ENCODE assay signal across 23 cellular contexts in the genomic region with DNA sequence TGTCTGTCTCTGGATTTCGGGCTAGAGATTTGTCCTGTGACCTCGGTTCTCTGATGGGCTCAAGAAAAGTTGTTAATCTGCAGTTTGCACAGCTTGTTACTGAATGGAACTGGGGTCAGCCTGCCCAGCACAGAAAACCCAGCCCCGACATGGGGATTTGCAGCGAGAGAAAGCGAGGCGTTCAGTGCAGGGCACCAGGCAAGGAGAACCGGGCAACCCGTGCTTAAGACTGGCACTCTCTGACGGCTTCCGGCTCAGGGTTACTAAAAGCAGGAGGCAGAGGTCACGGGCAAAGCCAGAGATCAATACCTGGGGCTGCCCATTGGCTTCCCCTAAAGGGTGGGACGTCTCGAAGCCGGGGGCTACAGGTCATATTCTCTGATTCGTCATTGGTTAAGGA.
"Had no signal": no experiment of that assay in that cellular context is flagged by ENCODE, and none has a peak within 500 bp of the region (broad histone marks: within the 10 kb centered on the region; RNA-seq: fewer than 3 reads in every experiment).

No MANE protein-coding gene starts in this region.

- H3K4me1 ChIP-seq: adrenal gland had no signal

- H3K4me1 Mint-ChIP-seq: central memory CD8-positive, alpha-beta T cell; naive thymus-derived CD8-positive, alpha-beta T cell; stimulated activated naive B cell treated with anti-CD40 and anti-IgM and Interleukin-4, amounts not matched to agents 10 μg/mL and 1 μg/mL and 100 μg/mL, for 72 hours; T-helper 17 cell had no signal

- H3K36me3 ChIP-seq: adrenal gland, esophagus muscularis mucosa, heart left ventricle, lower lobe of right lung, neutrophil had no signal

- H3K27ac Mint-ChIP-seq: activated naive CD8-positive, alpha-beta T cell; activated T-helper 2 cell treated with anti-CD3 and anti-CD28 coated beads, Interferon-gamma antibody, Interleukin-2, Interleukin-4, amounts not matched to agents 10 μg/mL and 5 μg/mL and 100 μg/mL, durations not matched to agents 14 hours and 24 hours and 36 hours; naive thymus-derived CD8-positive, alpha-beta T cell; T-helper 17 cell had no signal

- DNase-seq: activated CD4-positive, alpha-beta T cell treated with anti-CD3 and anti-CD28 coated beads for 4 hours; activated CD4-positive, alpha-beta T cell treated with anti-CD3 and anti-CD28 coated beads, Interleukin-2, amount 50 U/mL, for 48 hours; activated CD4-positive, CD25-positive, alpha-beta regulatory T cell; activated CD8-positive, alpha-beta memory T cell treated with anti-CD3 and anti-CD28 coated beads, Interleukin-2, amount 50 U/mL, for 48 hours; activated naive CD4-positive, alpha-beta T cell; activated T-cell treated with anti-CD3 and anti-CD28 coated beads, Interleukin-2, amount 50 U/mL, for 4 hours; adrenal gland; dorsolateral prefrontal cortex; left colon; lower lobe of right lung; naive thymus-derived CD8-positive, alpha-beta T cell; stimulated activated CD4-positive, alpha-beta T cell treated with anti-CD3 and anti-CD28 coated beads, Interleukin-2, amount 100 ng/mL, for 48 hours; stimulated activated CD8-positive, alpha-beta memory T cell treated with anti-CD3 and anti-CD28 coated beads, Interleukin-4, amount 100 ng/mL, for 48 hours; stimulated activated naive B cell treated with anti-CD40 and anti-IgM and Interleukin-4, amounts not matched to agents 10 μg/mL and 1 μg/mL and 100 μg/mL, for 72 hours; SW 1271; T-helper 17 cell had no signal

- H3K4me3 Mint-ChIP-seq: activated naive CD8-positive, alpha-beta T cell; activated T-cell treated with anti-CD3 and anti-CD28 coated beads, Interleukin-2, amount 50 U/mL, for 4 hours; central memory CD8-positive, alpha-beta T cell; naive thymus-derived CD8-positive, alpha-beta T cell; stimulated activated naive B cell treated with anti-CD40 and anti-IgM and Interleukin-4, amounts not matched to agents 10 μg/mL and 1 μg/mL and 100 μg/mL, for 72 hours; T-helper 17 cell had no signal

- H3K9me3 Mint-ChIP-seq: activated T-cell treated with anti-CD3 and anti-CD28 coated beads, Interleukin-2, amount 50 U/mL, for 4 hours; activated T-helper 2 cell treated with anti-CD3 and anti-CD28 coated beads, Interferon-gamma antibody, Interleukin-2, Interleukin-4, amounts not matched to agents 10 μg/mL and 5 μg/mL and 100 μg/mL, durations not matched to agents 14 hours and 24 hours and 36 hours; central memory CD8-positive, alpha-beta T cell; stimulated activated naive B cell treated with anti-CD40 and anti-IgM and Interleukin-4, amounts not matched to agents 10 μg/mL and 1 μg/mL and 100 μg/mL, for 72 hours had no signal

- H3K27me3 ChIP-seq: adrenal gland, heart left ventricle had no signal

- H3K4me3 ChIP-seq: adrenal gland, dorsolateral prefrontal cortex, esophagus muscularis mucosa, heart left ventricle, lower lobe of right lung had no signal

- H3K27ac ChIP-seq: adrenal gland, dorsolateral prefrontal cortex, lower lobe of right lung, neutrophil had no signal

- H3K36me3 Mint-ChIP-seq: activated naive CD8-positive, alpha-beta T cell; naive thymus-derived CD8-positive, alpha-beta T cell; stimulated activated naive B cell treated with anti-CD40 and anti-IgM and Interleukin-4, amounts not matched to agents 10 μg/mL and 1 μg/mL and 100 μg/mL, for 72 hours had no signal

- H3K9me3 ChIP-seq: adrenal gland, esophagus muscularis mucosa, heart left ventricle, lower lobe of right lung, neutrophil had no signal

- ATAC-seq: activated T-cell treated with anti-CD3 and anti-CD28 coated beads, Interleukin-2, amount 50 U/mL, for 4 hours; heart left ventricle; left colon; lower lobe of right lung; naive thymus-derived CD8-positive, alpha-beta T cell; sciatic nerve; stimulated activated naive B cell treated with anti-CD40 and anti-IgM and Interleukin-4, amounts not matched to agents 10 μg/mL and 1 μg/mL and 100 μg/mL, for 72 hours; T-helper 17 cell had no signal
